Comparison of ENCODE assay signal across 30 cellular contexts in the genomic region with DNA sequence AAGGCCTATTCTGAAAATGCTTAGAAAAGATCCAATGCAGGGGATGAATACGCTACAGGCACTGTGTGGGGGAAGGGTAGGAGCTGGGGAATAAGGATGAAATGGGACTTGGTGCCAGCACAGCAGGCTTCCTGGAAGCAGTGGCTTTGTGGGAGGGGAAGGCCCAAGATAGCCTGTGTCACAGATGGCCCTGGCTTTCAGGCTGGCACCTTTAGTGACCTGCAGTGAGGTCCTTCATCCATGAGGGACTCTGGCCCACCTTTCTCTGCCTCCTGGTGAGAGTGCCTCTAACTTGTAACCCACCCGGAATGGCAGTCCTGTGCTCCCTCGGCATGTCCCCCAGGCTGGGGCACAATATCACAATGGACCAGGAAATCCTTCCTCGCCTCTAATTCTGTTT. TPM values are rescaled to one million over a fixed set of nuclear protein-coding genes. Genes with fewer than 3 reads are reported as not detected.
A peak's percentile ranks its signal among the peaks of the same experiment; 100 is the strongest.
DNase-seq lines count a peak whose midpoint lies in the region; ATAC-seq, FAIRE-seq and TF ChIP-seq lines count a peak whose summit lies in the region.
"Had no signal": no experiment of that assay in that cellular context is flagged by ENCODE, and none has a peak within 500 bp of the region (broad histone marks: within the 10 kb centered on the region; RNA-seq: fewer than 3 reads in every experiment).

No MANE protein-coding gene starts in this region.

- no peak for TF ChIP-seq EP300 in sigmoid colon (IDR thresholded peaks at IDR 0.05)

- H3K27ac Mint-ChIP-seq in activated T-helper 2 cell treated with anti-CD3 and anti-CD28 coated beads, Interferon-gamma antibody, Interleukin-2, Interleukin-4, amounts not matched to agents 10 μg/mL and 5 μg/mL and 100 μg/mL, durations not matched to agents 14 hours and 24 hours and 36 hours: no peak overlapping the region
- H3K27ac Mint-ChIP-seq: activated T-cell treated with anti-CD3 and anti-CD28 coated beads, Interleukin-2, amount 50 U/mL, for 72 hours; IgD-negative memory B cell; naive thymus-derived CD4-positive, alpha-beta T cell; T-cell had no signal

- no peaks in the 10 kb centered on the region for H3K36me3 Mint-ChIP-seq in activated T-helper 2 cell treated with anti-CD3 and anti-CD28 coated beads, Interferon-gamma antibody, Interleukin-2, Interleukin-4, amounts not matched to agents 10 μg/mL and 5 μg/mL and 100 μg/mL, durations not matched to agents 14 hours and 24 hours and 36 hours (ENCODE audit: low read depth)
- H3K36me3 Mint-ChIP-seq: activated naive CD4-positive, alpha-beta T cell treated with anti-CD3 and anti-CD28 coated beads, Interleukin-2, amount 50 U/mL, for 72 hours; naive thymus-derived CD4-positive, alpha-beta T cell; T-cell had no signal

- TF ChIP-seq CTCF in WERI-Rb-1 (IDR thresholded peaks at IDR 0.05; ENCODE audit: low read depth, low read length): no peak
- no peak for TF ChIP-seq CTCF in fibroblast of pulmonary artery (IDR thresholded peaks at IDR 0.05; ENCODE audit: low read length, missing control alignments)
- TF ChIP-seq CTCF in sigmoid colon (IDR thresholded peaks at IDR 0.05): no peak
- no peak for TF ChIP-seq CTCF in kidney (IDR thresholded peaks at IDR 0.05; ENCODE audit: borderline replicate concordance, extremely low read depth, insufficient read depth)

- no peak for TF ChIP-seq POLR2A in sigmoid colon (IDR thresholded peaks at IDR 0.05)

- no peaks in the 10 kb centered on the region for H3K27me3 ChIP-seq in H7 (ENCODE audit: control insufficient read depth, insufficient read depth, low read length)
- no peaks in the 10 kb centered on the region for H3K27me3 ChIP-seq in WERI-Rb-1 (ENCODE audit: insufficient read depth, low read depth, severe bottlenecking)
- H3K27me3 ChIP-seq in sigmoid colon: no peaks in the 10 kb centered on the region
- H3K27me3 ChIP-seq in small intestine (ENCODE audit: control insufficient read depth in 2 of 2, insufficient read depth in 2 of 2, low read length in 2 of 2): no peaks in the 10 kb centered on the region
- H3K27me3 ChIP-seq: heart left ventricle, pancreas, right atrium auricular region, tibial artery had no signal

- peak; percentile 45 for DNase-seq in H7
- DNase-seq in WERI-Rb-1: peak; percentile 71
- no peak for DNase-seq in fibroblast of pulmonary artery (ENCODE audit: low read depth)
- DNase-seq in sigmoid colon: peak; percentile 33
- DNase-seq in kidney: no peak
- DNase-seq in small intestine: no peak
- DNase-seq in activated T-helper 2 cell treated with anti-CD3 and anti-CD28 coated beads, Interferon-gamma antibody, Interleukin-2, Interleukin-4, amounts not matched to agents 10 μg/mL and 5 μg/mL and 100 μg/mL, durations not matched to agents 14 hours and 24 hours and 36 hours (ENCODE audit: low spot score): no peak
- DNase-seq: activated CD4-positive, alpha-beta T cell treated with anti-CD3 and anti-CD28 coated beads for 48 hours; activated T-cell treated with anti-CD3 and anti-CD28 coated beads, Interleukin-2, amount 50 U/mL, for 72 hours; effector CD4-positive, alpha-beta T cell; foreskin fibroblast; left colon; MM.1S; naive thymus-derived CD4-positive, alpha-beta T cell; NCI-H2171 treated with DMSO at 0.1 percent for 48 hours; NCI-H526; pancreas; stimulated activated naive CD8-positive, alpha-beta T cell treated with anti-CD3 and anti-CD28 coated beads, Interleukin-15, Interleukin-2, amounts not matched to agents 100 U/mL and 50 U/mL, for 24 hours; T-cell had no signal

- no peaks in the 10 kb centered on the region for H3K4me1 Mint-ChIP-seq in activated T-helper 2 cell treated with anti-CD3 and anti-CD28 coated beads, Interferon-gamma antibody, Interleukin-2, Interleukin-4, amounts not matched to agents 10 μg/mL and 5 μg/mL and 100 μg/mL, durations not matched to agents 14 hours and 24 hours and 36 hours (ENCODE audit: low read depth)
- H3K4me1 Mint-ChIP-seq: central memory CD8-positive, alpha-beta T cell had no signal

- H3K27me3 Mint-ChIP-seq in activated T-helper 2 cell treated with anti-CD3 and anti-CD28 coated beads, Interferon-gamma antibody, Interleukin-2, Interleukin-4, amounts not matched to agents 10 μg/mL and 5 μg/mL and 100 μg/mL, durations not matched to agents 14 hours and 24 hours and 36 hours (ENCODE audit: low read depth): peaks cover 19% of the 10 kb centered on the region

- H3K9me3 ChIP-seq in WERI-Rb-1 (ENCODE audit: severe bottlenecking) (peaks cover 10% of the 10 kb centered on the region), sigmoid colon (peaks cover 0 to 3% (median 0%) of the 10 kb centered on the region in 4 donors), kidney (ENCODE audit: control insufficient read depth in 1 of 2, low read length in 2 of 2) (no peaks in the 10 kb centered on the region), small intestine (ENCODE audit: control insufficient read depth, low read depth) (no peaks in the 10 kb centered on the region)
- H3K9me3 ChIP-seq: heart left ventricle, pancreas, right atrium auricular region, tibial artery had no signal

- ATAC-seq in GM18861 (IDR thresholded peaks at IDR 0.05; ENCODE audit: unreplicated experiment): no peak
- ATAC-seq: activated naive CD4-positive, alpha-beta T cell treated with anti-CD3 and anti-CD28 coated beads, Interleukin-2, amount 50 U/mL, for 72 hours; activated T-cell treated with anti-CD3 and anti-CD28 coated beads, Interleukin-2, amount 50 U/mL, for 72 hours; left colon; naive thymus-derived CD4-positive, alpha-beta T cell; Panc1; stimulated activated naive CD8-positive, alpha-beta T cell treated with anti-CD3 and anti-CD28 coated beads, Interleukin-15, Interleukin-2, amounts not matched to agents 100 U/mL and 50 U/mL, for 24 hours; T-cell had no signal

- intact Hi-C loops in sigmoid colon (cut with DNase I): no loop called here
- intact Hi-C loops in kidney (cut with DNase I): no loop called here
- intact Hi-C loops in activated T-helper 2 cell treated with anti-CD3 and anti-CD28 coated beads, Interferon-gamma antibody, Interleukin-2, Interleukin-4, amounts not matched to agents 10 μg/mL and 5 μg/mL and 100 μg/mL, durations not matched to agents 14 hours and 24 hours and 36 hours (cut with micrococcal nuclease): no loop called here

- no peak overlapping the region for H3K4me3 ChIP-seq in H7 (ENCODE audit: insufficient read depth, low read depth, low read length)
- peak overlapping the region; percentile 1; the same call in 1 of the 2 replicates for H3K4me3 ChIP-seq in WERI-Rb-1 (ENCODE audit: low read depth, low read length)
- peak overlapping the region; percentile 34 for H3K4me3 ChIP-seq in fibroblast of pulmonary artery (replicated peaks; ENCODE audit: low read depth, low read length)
- H3K4me3 ChIP-seq in sigmoid colon: no peak overlapping the region
- H3K4me3 ChIP-seq in kidney (ENCODE audit: low read length in 2 of 2): no peak overlapping the region
- H3K4me3 ChIP-seq in small intestine (ENCODE audit: low read depth in 1 of 2, low read length in 2 of 2): no peak overlapping the region
- H3K4me3 ChIP-seq: heart left ventricle, pancreas, right atrium auricular region, tibial artery had no signal

- H3K4me3 Mint-ChIP-seq in activated T-helper 2 cell treated with anti-CD3 and anti-CD28 coated beads, Interferon-gamma antibody, Interleukin-2, Interleukin-4, amounts not matched to agents 10 μg/mL and 5 μg/mL and 100 μg/mL, durations not matched to agents 14 hours and 24 hours and 36 hours (ENCODE audit: low read depth): no peak overlapping the region
- H3K4me3 Mint-ChIP-seq: activated T-cell treated with anti-CD3 and anti-CD28 coated beads, Interleukin-2, amount 50 U/mL, for 72 hours; central memory CD8-positive, alpha-beta T cell; IgD-negative memory B cell; T-cell had no signal

- FAIRE-seq in kidney (lab: Jason Lieb, UNC) (no peak), small intestine (lab: Jason Lieb, UNC) (no peak)
- FAIRE-seq: GM12892, pancreas had no signal

- WGBS in sigmoid colon, 2 donors: 93% methylated on average over 4 of the region's 4 CpGs
- 85 to 95% (median 92%) methylated on average over 4 of the region's 4 CpGs for WGBS in small intestine, 3 donors

- H3K27ac ChIP-seq in WERI-Rb-1 (peak overlapping the region; percentile 92), sigmoid colon (no peak overlapping the region), kidney (ENCODE audit: low read depth in 2 of 2, low read length in 2 of 2) (no peak overlapping the region), small intestine (ENCODE audit: low read depth in 1 of 2, low read length in 1 of 2) (no peak overlapping the region)
- H3K27ac ChIP-seq: epithelial cell of prostate, heart left ventricle, right atrium auricular region, tibial artery had no signal

- H3K36me3 ChIP-seq in H7 (replicated peaks; ENCODE audit: control insufficient read depth, insufficient read depth, low read length): no peaks in the 10 kb centered on the region
- H3K36me3 ChIP-seq in WERI-Rb-1: peaks cover 7% of the 10 kb centered on the region
- H3K36me3 ChIP-seq in sigmoid colon: no peaks in the 10 kb centered on the region
- no peaks in the 10 kb centered on the region for H3K36me3 ChIP-seq in kidney (ENCODE audit: control insufficient read depth in 1 of 2, insufficient read depth in 2 of 2, low read length in 2 of 2)
- no peaks in the 10 kb centered on the region for H3K36me3 ChIP-seq in small intestine (ENCODE audit: control insufficient read depth in 2 of 2, insufficient read depth in 2 of 2, low read length in 2 of 2)
- H3K36me3 ChIP-seq: heart left ventricle, pancreas, right atrium auricular region, tibial artery had no signal

- H3K4me1 ChIP-seq in sigmoid colon (no peaks in the 10 kb centered on the region), kidney (ENCODE audit: control insufficient read depth in 1 of 2, insufficient read depth in 1 of 2, low read depth in 1 of 2, low read length in 2 of 2) (peaks cover 3 to 4% of the 10 kb centered on the region in 2 donors), small intestine (ENCODE audit: control insufficient read depth in 2 of 2, insufficient read depth in 1 of 2, low read depth in 1 of 2, low read length in 1 of 2) (no peaks in the 10 kb centered on the region)
- H3K4me1 ChIP-seq: pancreas had no signal

- no peak overlapping the region for H3K9ac ChIP-seq in kidney (ENCODE audit: low read length in 2 of 2)

- H3K9me3 Mint-ChIP-seq in activated T-helper 2 cell treated with anti-CD3 and anti-CD28 coated beads, Interferon-gamma antibody, Interleukin-2, Interleukin-4, amounts not matched to agents 10 μg/mL and 5 μg/mL and 100 μg/mL, durations not matched to agents 14 hours and 24 hours and 36 hours: no peaks in the 10 kb centered on the region
- H3K9me3 Mint-ChIP-seq: activated naive CD4-positive, alpha-beta T cell treated with anti-CD3 and anti-CD28 coated beads, Interleukin-2, amount 50 U/mL, for 72 hours; activated T-cell treated with anti-CD3 and anti-CD28 coated beads, Interleukin-2, amount 50 U/mL, for 72 hours; central memory CD8-positive, alpha-beta T cell; IgD-negative memory B cell; naive thymus-derived CD4-positive, alpha-beta T cell; T-cell had no signal

RNA-seq across cellular contexts. Expression of a gene that starts 0.9 kb away (rescaled TPM):
- 0.37 and 0.42 TPM in 2 replicates for total RNA-seq in H7 (2014; rRNA removed; shearing (Covaris generic))
- total RNA-seq in sigmoid colon: 1 to 10 TPM in 3 of 4 donors, not detected in 1; 2.2 to 9.1 (median 2.6) TPM
- polyA plus RNA-seq in sigmoid colon: 10 to 100 TPM in 1 of 3 donors, 1 to 10 TPM in 2; 1.2 to 28.8 (median 4.9) TPM
- 49.5 TPM for total RNA-seq in kidney
- polyA plus RNA-seq in kidney (ENCODE audit: insufficient read depth, low read depth, low replicate concordance): 96.6 TPM
- polyA plus RNA-seq in small intestine: 1 to 10 TPM in 2 of 3 donors, under 1 TPM in 1; 0.45 to 1.6 (median 1.4) TPM
- not detected in 2 replicates for total RNA-seq in activated T-helper 2 cell treated with anti-CD3 and anti-CD28 coated beads, Interferon-gamma antibody, Interleukin-2, Interleukin-4, amounts not matched to agents 10 μg/mL and 5 μg/mL and 100 μg/mL, durations not matched to agents 14 hours and 24 hours and 36 hours
- total RNA-seq: activated T-cell treated with anti-CD3 and anti-CD28 coated beads, Interleukin-2, amount 50 U/mL, for 72 hours had no signal
- polyA plus RNA-seq: IgD-negative memory B cell; naive thymus-derived CD4-positive, alpha-beta T cell had no signal

RNA-seq across cellular contexts. Expression of a gene that starts 10.0 kb away (rescaled TPM):
- not detected in 2 replicates for total RNA-seq in H7 (2014; rRNA removed; shearing (Covaris generic))
- total RNA-seq in sigmoid colon: not detected
- polyA plus RNA-seq in sigmoid colon: not detected
- total RNA-seq in kidney: not detected
- 2.3 TPM for polyA plus RNA-seq in kidney (ENCODE audit: insufficient read depth, low read depth, low replicate concordance)
- polyA plus RNA-seq in small intestine: not detected
- not detected in 2 replicates for total RNA-seq in activated T-helper 2 cell treated with anti-CD3 and anti-CD28 coated beads, Interferon-gamma antibody, Interleukin-2, Interleukin-4, amounts not matched to agents 10 μg/mL and 5 μg/mL and 100 μg/mL, durations not matched to agents 14 hours and 24 hours and 36 hours
- total RNA-seq: activated naive CD4-positive, alpha-beta T cell treated with anti-CD3 and anti-CD28 coated beads, Interleukin-2, amount 50 U/mL, for 72 hours; activated T-cell treated with anti-CD3 and anti-CD28 coated beads, Interleukin-2, amount 50 U/mL, for 72 hours; aorta; left colon; naive thymus-derived CD4-positive, alpha-beta T cell; pancreas; right atrium auricular region; T-cell had no signal
- polyA plus RNA-seq: aorta; heart left ventricle; IgD-negative memory B cell; naive thymus-derived CD4-positive, alpha-beta T cell; pancreas had no signal

RNA-seq across cellular contexts. Expression of a gene that starts 43.9 kb away (rescaled TPM):
- total RNA-seq in H7 (2014; rRNA removed; shearing (Covaris generic)): not detected in 2 replicates
- total RNA-seq in sigmoid colon: not detected
- polyA plus RNA-seq in sigmoid colon: under 1 TPM in 1 of 3 donors, not detected in 2; 0.98 TPM
- total RNA-seq in kidney: 1.1 TPM
- not detected for polyA plus RNA-seq in kidney (ENCODE audit: insufficient read depth, low read depth, low replicate concordance)
- under 1 TPM in 1 of 3 donors, not detected in 2; 0.43 TPM for polyA plus RNA-seq in small intestine
- 0.09 and 0.34 TPM in 2 replicates for total RNA-seq in activated T-helper 2 cell treated with anti-CD3 and anti-CD28 coated beads, Interferon-gamma antibody, Interleukin-2, Interleukin-4, amounts not matched to agents 10 μg/mL and 5 μg/mL and 100 μg/mL, durations not matched to agents 14 hours and 24 hours and 36 hours
- total RNA-seq: right atrium auricular region had no signal
- polyA plus RNA-seq: heart left ventricle; naive thymus-derived CD4-positive, alpha-beta T cell had no signal

RNA-seq across cellular contexts. Expression of a gene that starts 58.1 kb away (rescaled TPM):
- 3.5 and 5.7 TPM in 2 replicates for total RNA-seq in H7 (2014; rRNA removed; shearing (Covaris generic))
- total RNA-seq in sigmoid colon (1 to 10 TPM in 1 of 4 donors, under 1 TPM in 1, not detected in 2; 0.33 to 1.1 TPM), kidney (4.9 TPM)
- polyA plus RNA-seq in sigmoid colon (1 to 10 TPM in 1 of 3 donors, under 1 TPM in 1, not detected in 1; 0.92 to 1.3 TPM), kidney (ENCODE audit: insufficient read depth, low read depth, low replicate concordance) (21.2 TPM), small intestine (1 to 10 TPM in 1 of 3 donors, under 1 TPM in 1, not detected in 1; 0.54 to 1.4 TPM)
- total RNA-seq in activated T-helper 2 cell treated with anti-CD3 and anti-CD28 coated beads, Interferon-gamma antibody, Interleukin-2, Interleukin-4, amounts not matched to agents 10 μg/mL and 5 μg/mL and 100 μg/mL, durations not matched to agents 14 hours and 24 hours and 36 hours: not detected in 2 replicates
- total RNA-seq: activated naive CD4-positive, alpha-beta T cell treated with anti-CD3 and anti-CD28 coated beads, Interleukin-2, amount 50 U/mL, for 72 hours; activated T-cell treated with anti-CD3 and anti-CD28 coated beads, Interleukin-2, amount 50 U/mL, for 72 hours; T-cell had no signal
- polyA plus RNA-seq: aorta; IgD-negative memory B cell; naive thymus-derived CD4-positive, alpha-beta T cell had no signal

Comparison
In these comparisons a context has a peak if more than half of its experiments do, and no peak if none do; other contexts are left out.
1. DNase-seq: peak in H7 (single experiment), WERI-Rb-1 (single experiment) and sigmoid colon (single experiment); none in fibroblast of pulmonary artery (single experiment), kidney (single experiment), small intestine (single experiment) and activated T-helper 2 cell treated with anti-CD3 and anti-CD28 coated beads, Interferon-gamma antibody, Interleukin-2, Interleukin-4, amounts not matched to agents 10 μg/mL and 5 μg/mL and 100 μg/mL, durations not matched to agents 14 hours and 24 hours and 36 hours (single experiment).
2. H3K4me3 ChIP-seq: peak in WERI-Rb-1 (single experiment) and fibroblast of pulmonary artery (single experiment); none in H7 (single experiment), sigmoid colon (0 of 4), kidney (0 of 2) and small intestine (0 of 2).